In genomic region chr3:66195347-66195783, GRCh38 we compare ENCODE assay signal across 8 cellular contexts. TPM values are rescaled to one million over a fixed set of nuclear protein-coding genes. Genes with fewer than 3 reads are reported as not detected.
DNase-seq lines count a peak whose midpoint lies in the region; TF ChIP-seq lines count a peak whose summit lies in the region.

No MANE protein-coding gene starts in this region.

- H3K4me1 ChIP-seq in adipocyte (ENCODE audit: control insufficient read depth, insufficient read depth, low read length) (no peaks in the 10 kb centered on the region), hepatocyte (ENCODE audit: insufficient read depth) (no peaks in the 10 kb centered on the region), sigmoid colon (peaks cover 0 to 4% (median 2%) of the 10 kb centered on the region in 4 donors)

- H3K9me2 ChIP-seq in hepatocyte (replicated peaks; ENCODE audit: insufficient read depth) = no peaks in the 10 kb centered on the region

- WGBS in hepatocyte (ENCODE audit: low lambda C conversion rate, missing lambda C conversion rate) = 48% methylated on average over 20 of the region's 21 CpGs
- WGBS in sigmoid colon, 2 donors = 18% methylated on average over 21 of the region's 21 CpGs

- TF ChIP-seq CTCF in hepatocyte (IDR thresholded peaks at IDR 0.05; ENCODE audit: poor library complexity) = peak; percentile 22
- TF ChIP-seq CTCF in sigmoid colon (IDR thresholded peaks at IDR 0.05) = no peak

- H2AFZ ChIP-seq in hepatocyte = no peak overlapping the region

- DNase-seq in AG08395 (ENCODE audit: low spot score) (peak; percentile 77), HK-2 (ENCODE audit: unreplicated experiment) (peak; percentile 32), adipocyte (ENCODE audit: low read depth) (peak; percentile 77), hepatocyte (ENCODE audit: low spot score) (peak; percentile 60), sigmoid colon (peak; percentile 67), SKM-1 treated with dmso at 0.1 percent for 144 hours (lab: John Stamatoyannopoulos, UW; ENCODE audit: unreplicated experiment) (no peak), OCI-M2 (lab: John Stamatoyannopoulos, UW; ENCODE audit: unreplicated experiment) (no peak)
- DNase-seq in activated effector memory CD4-positive, alpha-beta T cell treated with Interleukin-2 at 50 U/mL for 16 hours = no peak

- H3K4me2 ChIP-seq in hepatocyte = peak overlapping the region; percentile 71

- H4K20me1 ChIP-seq in hepatocyte (ENCODE audit: insufficient read depth, poor library complexity, severe bottlenecking) = no peaks in the 10 kb centered on the region

- H3K27ac ChIP-seq in hepatocyte = no peak overlapping the region
- no peak overlapping the region for H3K27ac ChIP-seq in sigmoid colon

- H3K79me2 ChIP-seq in hepatocyte = no peaks in the 10 kb centered on the region

- H3K27me3 ChIP-seq in adipocyte (replicated peaks; ENCODE audit: control insufficient read depth, insufficient read depth, low read length) (no peaks in the 10 kb centered on the region), hepatocyte (no peaks in the 10 kb centered on the region), sigmoid colon (no peaks in the 10 kb centered on the region)

- H3K9me3 ChIP-seq in adipocyte (ENCODE audit: control insufficient read depth, low read length) (no peaks in the 10 kb centered on the region), hepatocyte (ENCODE audit: low read depth) (no peaks in the 10 kb centered on the region), sigmoid colon (no peaks in the 10 kb centered on the region)

- peak overlapping the region; percentile 61 for H3K4me3 ChIP-seq in adipocyte (ENCODE audit: low read length)
- H3K4me3 ChIP-seq in hepatocyte = no peak overlapping the region
- peak overlapping the region in 3 of 4 donors; percentile 14 to 30 (median 21) for H3K4me3 ChIP-seq in sigmoid colon

- H3K36me3 ChIP-seq in adipocyte (ENCODE audit: control insufficient read depth, insufficient read depth, low read length, severe bottlenecking) (no peaks in the 10 kb centered on the region), hepatocyte (replicated peaks; ENCODE audit: insufficient read depth, low read depth) (no peaks in the 10 kb centered on the region), sigmoid colon (no peaks in the 10 kb centered on the region)

- H3K9ac ChIP-seq in adipocyte (ENCODE audit: low read length) = no peak overlapping the region

- intact Hi-C loops in sigmoid colon (cut with DNase I) = loop anchor here (10.0 kb wide), 1 partner anchor 411 kb away; no protein-coding TSS in a partner anchor

- TF ChIP-seq POLR2A in sigmoid colon (IDR thresholded peaks at IDR 0.05) = no peak

- no peak for TF ChIP-seq EP300 in sigmoid colon (IDR thresholded peaks at IDR 0.05)

RNA-seq across cellular contexts. Expression of gene SLC25A26, which starts 25.4 kb away (rescaled TPM):
- 17.9 and 19.8 TPM in 2 replicates for total RNA-seq in hepatocyte
- polyA plus RNA-seq in hepatocyte = 22.4 and 25.7 TPM in 2 replicates
- total RNA-seq in sigmoid colon = 10 to 100 TPM; 22.4 to 42.8 (median 28.9) TPM
- polyA plus RNA-seq in sigmoid colon = 10 to 100 TPM; 17.8 to 20.0 (median 19.8) TPM

Comparison
In these comparisons a context has a peak if more than half of its experiments do, and no peak if none do; other contexts are left out.
1. DNase-seq: peak in AG08395 (single experiment), HK-2 (single experiment), adipocyte (single experiment), hepatocyte (single experiment) and sigmoid colon (single experiment); none in SKM-1 treated with dmso at 0.1 percent for 144 hours (single experiment), activated effector memory CD4-positive, alpha-beta T cell treated with Interleukin-2 at 50 U/mL for 16 hours (single experiment) and OCI-M2 (single experiment).